ENCODE assay signal across 8 cellular contexts in the genomic region with DNA sequence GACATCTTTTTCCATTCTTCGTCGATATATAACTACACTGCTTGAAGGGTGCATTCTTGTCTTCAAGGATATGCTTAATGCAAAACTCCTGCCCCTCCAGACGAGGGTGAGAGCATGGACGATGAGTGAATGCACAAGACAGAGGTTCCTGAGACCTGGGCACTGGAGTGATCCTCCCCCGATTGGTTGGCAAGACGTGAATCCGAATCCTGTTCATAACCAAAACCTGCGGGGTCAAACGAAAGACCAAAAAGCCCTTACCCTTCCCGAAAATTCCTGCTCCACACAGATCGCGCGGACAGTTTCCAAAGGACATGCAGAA. TPM values are rescaled to one million over a fixed set of nuclear protein-coding genes. Genes with fewer than 3 reads are reported as not detected.
DNase-seq lines count a peak whose midpoint lies in the region; ATAC-seq, FAIRE-seq and TF ChIP-seq lines count a peak whose summit lies in the region.

No MANE protein-coding gene starts in this region.

- DNase-seq in CD8-positive, alpha-beta memory T cell: no peak
- DNase-seq in HuH-7.5 (ENCODE audit: low spot score) (peak; percentile 26), astrocyte (ENCODE audit: low read depth) (no peak), iPS-NIHi7 (ENCODE audit: extremely low spot score) (peak; percentile 29), stromal cell of bone marrow (ENCODE audit: low read depth) (peak; percentile 6)
- DNase-seq in NK-92 treated with Interleukin-12 subunit alpha and Interleukin-12 subunit beta, amount 100 ng/mL, for 24 hours (lab: John Stamatoyannopoulos, UW): no peak

- peak overlapping the region; percentile 96 for H3K27ac ChIP-seq in CD8-positive, alpha-beta memory T cell (ENCODE audit: low read depth, low read length)
- peak overlapping the region; percentile 92 for H3K27ac ChIP-seq in astrocyte (ENCODE audit: low read depth, low read length)

- peaks cover 13% of the 10 kb centered on the region for H3K36me3 ChIP-seq in CD8-positive, alpha-beta memory T cell (ENCODE audit: insufficient read depth, low read length)
- H3K36me3 ChIP-seq in astrocyte (ENCODE audit: insufficient read depth, low read length): peaks cover 21% of the 10 kb centered on the region

- no peak for TF ChIP-seq CTCF in astrocyte (IDR thresholded peaks at IDR 0.05; ENCODE audit: insufficient read depth, low read depth, low read length)

- H3K27me3 ChIP-seq in CD8-positive, alpha-beta memory T cell (ENCODE audit: insufficient read depth, low read length, poor library complexity, severe bottlenecking): no peaks in the 10 kb centered on the region
- H3K27me3 ChIP-seq in astrocyte (ENCODE audit: insufficient read depth, low read length): no peaks in the 10 kb centered on the region

- H3K36me3 Mint-ChIP-seq in CD8-positive, alpha-beta memory T cell: peaks cover 0 to 49% (median 13%) of the 10 kb centered on the region in 3 donors
- peaks cover 18% of the 10 kb centered on the region for H3K36me3 Mint-ChIP-seq in astrocyte (ENCODE audit: low read depth, unreplicated experiment)

- peak overlapping the region; percentile 96 for H3K9ac ChIP-seq in astrocyte (ENCODE audit: low read length)

- FAIRE-seq in astrocyte (lab: Jason Lieb, UNC): no peak

- H3K4me3 Mint-ChIP-seq in CD8-positive, alpha-beta memory T cell: peak overlapping the region; percentile 97 to 99 (median 98)
- H3K4me3 Mint-ChIP-seq in astrocyte (ENCODE audit: unreplicated experiment): peak overlapping the region; percentile 99

- peaks cover 56% of the 10 kb centered on the region for H3K79me2 ChIP-seq in astrocyte (ENCODE audit: insufficient read depth, low read length)

- peak overlapping the region; percentile 92 for H2AFZ ChIP-seq in astrocyte (ENCODE audit: low read depth, low read length)

- H3K4me1 Mint-ChIP-seq in CD8-positive, alpha-beta memory T cell: peaks cover 49 to 63% (median 62%) of the 10 kb centered on the region in 3 donors
- peaks cover 28% of the 10 kb centered on the region for H3K4me1 Mint-ChIP-seq in astrocyte (ENCODE audit: low read depth, unreplicated experiment)

- no peaks in the 10 kb centered on the region for H3K27me3 Mint-ChIP-seq in CD8-positive, alpha-beta memory T cell
- no peaks in the 10 kb centered on the region for H3K27me3 Mint-ChIP-seq in astrocyte (ENCODE audit: low read depth, unreplicated experiment)

- H3K9me3 Mint-ChIP-seq in CD8-positive, alpha-beta memory T cell: no peaks in the 10 kb centered on the region
- no peaks in the 10 kb centered on the region for H3K9me3 Mint-ChIP-seq in astrocyte (ENCODE audit: unreplicated experiment)

- CTCF ChIA-PET in CD8-positive, alpha-beta memory T cell (lab: Charles Lee): interaction anchor here (1.0 kb wide), 1 partner anchor 10 kb away, joined by 3 read pairs; no protein-coding TSS in a partner anchor

- POLR2A ChIA-PET in CD8-positive, alpha-beta memory T cell (lab: Charles Lee): interaction anchor here (0.5 to 2.0 kb wide), 4 partner anchors 35 to 1485 kb away, joined by 4 to 11 read pairs (median 4); partner anchors contain the start of genes CCNT1 and TUBA1A

- H3K4me1 ChIP-seq in CD8-positive, alpha-beta memory T cell (ENCODE audit: insufficient read depth, low read length): peaks cover 39% of the 10 kb centered on the region
- H3K4me1 ChIP-seq in astrocyte (ENCODE audit: insufficient read depth, low read length): peaks cover 24% of the 10 kb centered on the region

- peaks cover 51% of the 10 kb centered on the region for H4K20me1 ChIP-seq in astrocyte (ENCODE audit: insufficient read depth, low read length)

- peak overlapping the region; percentile 99 for H3K4me3 ChIP-seq in CD8-positive, alpha-beta memory T cell (ENCODE audit: low read length)
- peak overlapping the region; percentile 97 for H3K4me3 ChIP-seq in astrocyte (ENCODE audit: insufficient read depth, low read depth, low read length)

- no peaks in the 10 kb centered on the region for H3K9me3 ChIP-seq in CD8-positive, alpha-beta memory T cell (ENCODE audit: low read length)
- no peaks in the 10 kb centered on the region for H3K9me3 ChIP-seq in astrocyte (ENCODE audit: insufficient read depth, low read depth, low read length)

- peak overlapping the region; percentile 95 to 99 (median 98) for H3K27ac Mint-ChIP-seq in CD8-positive, alpha-beta memory T cell
- peak overlapping the region; percentile 85 for H3K27ac Mint-ChIP-seq in astrocyte (ENCODE audit: unreplicated experiment)

- no peak for ATAC-seq in GM19463 (IDR thresholded peaks at IDR 0.05; ENCODE audit: unreplicated experiment)
- ATAC-seq in HG02852 (IDR thresholded peaks at IDR 0.05; ENCODE audit: unreplicated experiment): no peak

- H3K4me2 ChIP-seq in astrocyte (ENCODE audit: low read length): peak overlapping the region; percentile 90

RNA-seq across cellular contexts. Expression of gene KANSL2, which starts 0.7 kb away (rescaled TPM):
- 10 to 100 TPM; 58.7 to 60.3 TPM for total RNA-seq in CD8-positive, alpha-beta memory T cell
- 34.3 TPM for polyA plus RNA-seq in CD8-positive, alpha-beta memory T cell
- 45.1 and 45.7 TPM in 2 replicates for total RNA-seq in astrocyte

RNA-seq across cellular contexts. Expression of gene CCNT1, which starts 35.1 kb away (rescaled TPM):
- 10 to 100 TPM; 59.1 to 66.4 TPM for total RNA-seq in CD8-positive, alpha-beta memory T cell
- polyA plus RNA-seq in CD8-positive, alpha-beta memory T cell: 12.9 TPM
- total RNA-seq in astrocyte: 45.9 and 49.2 TPM in 2 replicates

Comparison
In these comparisons a context has a peak if more than half of its experiments do, and no peak if none do; other contexts are left out.
1. DNase-seq: peak in HuH-7.5 (single experiment), iPS-NIHi7 (single experiment) and stromal cell of bone marrow (single experiment); none in CD8-positive, alpha-beta memory T cell (0 of 5), astrocyte (single experiment) and NK-92 treated with Interleukin-12 subunit alpha and Interleukin-12 subunit beta, amount 100 ng/mL, for 24 hours (single experiment).